ENCODE assay signal across 1 cellular context in the genomic region with DNA sequence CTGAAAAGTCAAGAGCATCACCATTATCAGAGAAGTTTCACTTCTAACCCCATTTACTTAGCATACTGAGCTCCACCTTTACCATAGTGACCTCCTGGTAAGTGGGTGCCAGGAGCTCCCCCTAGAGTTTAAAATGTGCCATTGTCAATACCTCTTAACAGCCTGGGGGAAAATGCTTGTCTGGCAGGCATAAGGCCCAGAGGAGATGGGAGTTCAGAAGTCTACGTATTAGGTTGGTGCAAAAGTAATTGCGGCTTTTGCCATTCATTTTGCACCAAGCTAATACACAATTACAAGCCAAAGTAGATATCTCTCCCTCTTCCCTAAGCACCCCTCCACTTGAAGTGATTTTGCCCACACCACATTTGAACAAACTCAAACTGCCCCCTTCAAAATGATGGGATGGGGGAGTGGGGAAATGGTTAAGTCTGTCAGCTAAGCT.
TF ChIP-seq lines count a peak whose summit lies in the region.

No MANE protein-coding gene starts in this region.

TF ChIP-seq in HCT116, 20 proteins besides CTCF, POLR2A, EP300 and RAD21:
- TF ChIP-seq TCF7L2 (IDR thresholded peaks at IDR 0.05; ENCODE audit: borderline replicate concordance, extremely low read depth, insufficient read depth, insufficient read length) (no peak), ZBTB33 (IDR thresholded peaks at IDR 0.05; ENCODE audit: extremely low read depth, insufficient replicate concordance, low read length) (no peak), CBX3 (IDR thresholded peaks at IDR 0.05; ENCODE audit: low read depth) (no peak), EZH2phosphoT487 (IDR thresholded peaks at IDR 0.05; ENCODE audit: borderline replicate concordance) (no peak), CEBPB (IDR thresholded peaks at IDR 0.05; ENCODE audit: low read depth) (no peak), ZNF274 (IDR thresholded peaks at IDR 0.05; ENCODE audit: low read depth, low read length) (no peak), EGR1 (IDR thresholded peaks at IDR 0.05; ENCODE audit: low read depth) (no peak), POLR2AphosphoS5 (IDR thresholded peaks at IDR 0.05; ENCODE audit: low read depth, low read length) (no peak), ELF1 (IDR thresholded peaks at IDR 0.05; ENCODE audit: borderline replicate concordance, low read depth) (no peak)
